ENCODE assay signal across 25 cellular contexts in the genomic region with DNA sequence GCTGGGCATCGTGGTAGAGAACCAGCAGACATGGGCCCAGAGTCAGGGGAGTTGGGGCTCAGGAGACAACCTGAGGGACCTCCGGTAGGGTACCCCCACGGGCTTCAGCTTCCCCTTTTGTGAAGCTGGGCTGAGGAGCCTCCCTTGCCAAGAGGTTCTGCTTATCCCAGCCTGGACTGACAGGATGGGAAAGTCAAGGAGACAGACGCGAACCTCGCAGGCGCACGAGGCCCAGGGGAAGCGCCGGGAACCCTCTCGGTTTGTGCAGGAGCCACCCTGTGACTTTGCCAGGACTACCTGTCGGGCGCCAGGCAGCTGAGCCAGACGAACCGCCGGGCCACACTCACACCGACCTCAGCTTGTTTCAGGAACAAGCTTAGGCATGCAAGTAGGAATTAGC.
"Had no signal": no experiment of that assay in that cellular context is flagged by ENCODE, and none has a peak within 500 bp of the region (broad histone marks: within the 10 kb centered on the region; RNA-seq: fewer than 3 reads in every experiment).

No MANE protein-coding gene starts in this region.

- ATAC-seq: activated T-helper 17 cell treated with anti-CD3 and anti-CD28 coated beads, Interleukin-2, amount 50 U/mL, for 72 hours; foreskin keratinocyte; right lobe of liver; stimulated activated naive CD8-positive, alpha-beta T cell treated with anti-CD3 and anti-CD28 coated beads, Interleukin-15, amount 100 ng/mL, for 72 hours had no signal

- H3K36me3 ChIP-seq: left ventricle myocardium inferior, right lobe of liver, WERI-Rb-1 had no signal

- H3K27ac ChIP-seq: foreskin keratinocyte, left ventricle myocardium inferior, parathyroid adenoma, right lobe of liver, WERI-Rb-1 had no signal

- H3K9me3 Mint-ChIP-seq: activated naive CD8-positive, alpha-beta T cell treated with anti-CD3 and anti-CD28 coated beads for 36 hours; activated T-cell treated with anti-CD3 and anti-CD28 coated beads, Interleukin-2, amount 50 U/mL, for 24 hours; activated T-helper 17 cell treated with anti-CD3 and anti-CD28 coated beads, Interleukin-2, amount 50 U/mL, for 72 hours; dendritic cell treated with granulocyte-macrophage colony-stimulating factor and Interleukin-4, amounts not matched to agents 40 ng/mL and 50 ng/mL, for 4 days; immature natural killer cell; nephron; stimulated activated effector memory CD8-positive, alpha-beta T cell treated with anti-CD3 and anti-CD28 coated beads, Interleukin-12 subunit alpha, Interleukin-12 subunit beta, amount 100 ng/mL, for 72 hours; stimulated activated naive CD8-positive, alpha-beta T cell treated with anti-CD3 and anti-CD28 coated beads, Interleukin-15, amount 100 ng/mL, for 72 hours had no signal

- H3K4me3 Mint-ChIP-seq: activated naive CD8-positive, alpha-beta T cell treated with anti-CD3 and anti-CD28 coated beads for 36 hours; activated T-cell treated with anti-CD3 and anti-CD28 coated beads, Interleukin-2, amount 50 U/mL, for 24 hours; activated T-helper 17 cell treated with anti-CD3 and anti-CD28 coated beads, Interleukin-2, amount 50 U/mL, for 72 hours; dendritic cell treated with granulocyte-macrophage colony-stimulating factor and Interleukin-4, amounts not matched to agents 40 ng/mL and 50 ng/mL, for 4 days; immature natural killer cell; nephron; stimulated activated effector memory CD8-positive, alpha-beta T cell treated with anti-CD3 and anti-CD28 coated beads, Interleukin-12 subunit alpha, Interleukin-12 subunit beta, amount 100 ng/mL, for 72 hours; stimulated activated naive CD8-positive, alpha-beta T cell treated with anti-CD3 and anti-CD28 coated beads, Interleukin-15, amount 100 ng/mL, for 72 hours had no signal

- H3K79me2 ChIP-seq: parathyroid adenoma had no signal

- H3K27me3 ChIP-seq: foreskin keratinocyte, right lobe of liver had no signal

- H3K4me1 ChIP-seq: foreskin keratinocyte, left ventricle myocardium inferior, parathyroid adenoma, right lobe of liver had no signal

- DNase-seq: activated CD8-positive, alpha-beta memory T cell treated with anti-CD3 and anti-CD28 coated beads for 24 hours; activated CD8-positive, alpha-beta memory T cell treated with anti-CD3 and anti-CD28 coated beads, Interleukin-2, amount 50 U/mL, for 4 hours; activated naive CD4-positive, alpha-beta T cell treated with Interleukin-2 at 50 U/mL for 16 hours; activated naive CD8-positive, alpha-beta T cell treated with anti-CD3 and anti-CD28 coated beads for 36 hours; activated T-cell treated with anti-CD3 and anti-CD28 coated beads, Interleukin-2, amount 50 U/mL, for 24 hours; amniotic stem cell; cerebellar nuclear complex; effector CD8-positive, alpha-beta T cell; foreskin keratinocyte; immature natural killer cell; left ventricle myocardium inferior; mammary epithelial cell; midbrain; small intestine; stimulated activated CD4-positive, alpha-beta T cell treated with anti-CD3 and anti-CD28 coated beads, Interleukin-2, amount 100 ng/mL, for 24 hours; stimulated activated naive CD8-positive, alpha-beta T cell treated with anti-CD3 and anti-CD28 coated beads, Interleukin-15, amount 100 ng/mL, for 72 hours; T-helper 1 cell; trophoblast cell; WERI-Rb-1 had no signal

- H3K27me3 Mint-ChIP-seq: dendritic cell treated with granulocyte-macrophage colony-stimulating factor and Interleukin-4, amounts not matched to agents 40 ng/mL and 50 ng/mL, for 4 days had no signal

- H3K27ac Mint-ChIP-seq: activated naive CD8-positive, alpha-beta T cell treated with anti-CD3 and anti-CD28 coated beads for 36 hours; activated T-cell treated with anti-CD3 and anti-CD28 coated beads, Interleukin-2, amount 50 U/mL, for 24 hours; activated T-helper 17 cell treated with anti-CD3 and anti-CD28 coated beads, Interleukin-2, amount 50 U/mL, for 72 hours; dendritic cell treated with granulocyte-macrophage colony-stimulating factor and Interleukin-4, amounts not matched to agents 40 ng/mL and 50 ng/mL, for 4 days; immature natural killer cell; nephron; stimulated activated effector memory CD8-positive, alpha-beta T cell treated with anti-CD3 and anti-CD28 coated beads, Interleukin-12 subunit alpha, Interleukin-12 subunit beta, amount 100 ng/mL, for 72 hours had no signal

- H3K9ac ChIP-seq: parathyroid adenoma had no signal

- H3K9me3 ChIP-seq: left ventricle myocardium inferior, right lobe of liver had no signal

- H3K4me1 Mint-ChIP-seq: activated naive CD8-positive, alpha-beta T cell treated with anti-CD3 and anti-CD28 coated beads for 36 hours; activated T-helper 17 cell treated with anti-CD3 and anti-CD28 coated beads, Interleukin-2, amount 50 U/mL, for 72 hours; immature natural killer cell; nephron; stimulated activated effector memory CD8-positive, alpha-beta T cell treated with anti-CD3 and anti-CD28 coated beads, Interleukin-12 subunit alpha, Interleukin-12 subunit beta, amount 100 ng/mL, for 72 hours; stimulated activated naive CD8-positive, alpha-beta T cell treated with anti-CD3 and anti-CD28 coated beads, Interleukin-15, amount 100 ng/mL, for 72 hours had no signal

- H2AFZ ChIP-seq: parathyroid adenoma had no signal

- H3K36me3 Mint-ChIP-seq: activated naive CD8-positive, alpha-beta T cell treated with anti-CD3 and anti-CD28 coated beads for 36 hours; immature natural killer cell; stimulated activated effector memory CD8-positive, alpha-beta T cell treated with anti-CD3 and anti-CD28 coated beads, Interleukin-12 subunit alpha, Interleukin-12 subunit beta, amount 100 ng/mL, for 72 hours had no signal

- H3K4me3 ChIP-seq: left ventricle myocardium inferior, right lobe of liver had no signal
